Comparison of ENCODE assay signal across 8 cellular contexts in genomic region chr3:186930143-186930638, GRCh38. TPM values are rescaled to one million over a fixed set of nuclear protein-coding genes. Genes with fewer than 3 reads are reported as not detected.
DNase-seq lines count a peak whose midpoint lies in the region; ATAC-seq and TF ChIP-seq lines count a peak whose summit lies in the region.

TSS of gene ST6GAL1 (plus strand) at chr3:186930526. CDS start at chr3:187042704, 112,178 bp downstream.

- H3K9me3 ChIP-seq in Loucy (ENCODE audit: insufficient read depth, low read depth, low read length): no peaks in the 10 kb centered on the region

- TF ChIP-seq CTCF in Loucy (conservative IDR thresholded peaks at IDR 0.05; ENCODE audit: low read length) (0 out of 2 replicates have a peak, but pooled peaks have one; percentile 24), WTC11 (IDR thresholded peaks at IDR 0.05) (no peak)

- peak within 1 kb of the TSS; percentile 90 for H2AFZ ChIP-seq in Loucy (ENCODE audit: low read length)

- peak; percentile 64 for ATAC-seq in GM21737 (IDR thresholded peaks at IDR 0.05; ENCODE audit: unreplicated experiment)
- peak; percentile 83 for ATAC-seq in WTC11

- POLR2A ChIA-PET in WTC11 (lab: Charles Lee): interaction anchor here (0.8 kb wide), 1 partner anchor 147 kb away, joined by 3 read pairs; the partner anchor contains the start of gene EIF4A2

- H3K4me1 Mint-ChIP-seq in WTC11: peaks cover 33% of the 10 kb centered on the region

- peaks cover 32% of the 10 kb centered on the region for H3K4me1 ChIP-seq in Loucy (ENCODE audit: insufficient read depth, low read length, poor library complexity, severe bottlenecking)

- no peaks in the 10 kb centered on the region for H3K9me2 ChIP-seq in Loucy (replicated peaks; ENCODE audit: low read depth, low read length)

- DNase-seq in EH (ENCODE audit: low read depth) (peak; percentile 57), WTC11 (ENCODE audit: low spot score) (peak; percentile 89), caudate nucleus (lab: John Stamatoyannopoulos, UW) (peak in 37 of 61 donors; percentile 12 to 76 (median 35)), iris pigment epithelial cell (ENCODE audit: low read depth) (peak; percentile 67), NCI-H128 (lab: John Stamatoyannopoulos, UW; ENCODE audit: unreplicated experiment) (no peak)
- peak; percentile 52 to 63 (median 52) for DNase-seq in stimulated activated CD4-positive, alpha-beta T cell treated with anti-CD3 and anti-CD28 coated beads, Interleukin-12 subunit alpha, Interleukin-12 subunit beta, amount 100 ng/mL, for 48 hours (ENCODE audit: low read depth in 2 of 3, low spot score in 1 of 3)

- CTCF ChIA-PET in WTC11 (lab: Charles Lee): interaction anchor here (1.8 to 5.3 kb wide), 2 partner anchors 29 to 81 kb away, joined by 6 to 39 read pairs; no protein-coding TSS in a partner anchor

- H3K4me2 ChIP-seq in Loucy (ENCODE audit: low read depth, low read length, poor library complexity, severe bottlenecking): peak within 1 kb of the TSS; percentile 86

- H3K36me3 ChIP-seq in Loucy (ENCODE audit: insufficient read depth, low read length): no peaks in the 10 kb centered on the region

- peaks cover 17% of the 10 kb centered on the region for H3K36me3 Mint-ChIP-seq in WTC11

- H3K27me3 Mint-ChIP-seq in WTC11 (ENCODE audit: low read depth): peaks cover 19% of the 10 kb centered on the region

- H4K20me1 ChIP-seq in Loucy (ENCODE audit: insufficient read depth, low read length, poor library complexity, severe bottlenecking): peaks cover 25% of the 10 kb centered on the region

- H3F3A ChIP-seq in Loucy (ENCODE audit: low read depth): no peaks in the 10 kb centered on the region

- H3K79me2 ChIP-seq in Loucy (ENCODE audit: insufficient read depth, low read length): peaks cover 45% of the 10 kb centered on the region

- peak within 1 kb of the TSS; percentile 83 for H3K9ac ChIP-seq in Loucy (ENCODE audit: low read depth, low read length, poor library complexity, severe bottlenecking)

- no peaks in the 10 kb centered on the region for H3K27me3 ChIP-seq in Loucy (ENCODE audit: insufficient read depth, low read length, poor library complexity, severe bottlenecking)

- peak within 1 kb of the TSS; percentile 92 for H3K4me3 Mint-ChIP-seq in WTC11

- H3K9me3 Mint-ChIP-seq in WTC11: peaks cover 6% of the 10 kb centered on the region

- peak within 1 kb of the TSS; percentile 88 for H3K4me3 ChIP-seq in Loucy (ENCODE audit: low read length, poor library complexity, severe bottlenecking)

- peak within 1 kb of the TSS; percentile 87 for H3K27ac Mint-ChIP-seq in WTC11

- peak within 1 kb of the TSS; percentile 80 for H3K27ac ChIP-seq in caudate nucleus (ENCODE audit: low read depth, low read length)

TF ChIP-seq in WTC11, 78 proteins besides CTCF, POLR2A, EP300 and RAD21 (continues in another document):
- no peak for TF ChIP-seq SMAD3 (CRISPR knock-in tag; IDR thresholded peaks at IDR 0.05; ENCODE audit: borderline replicate concordance)
- TF ChIP-seq E2F4 (CRISPR knock-in tag; IDR thresholded peaks at IDR 0.05; ENCODE audit: borderline replicate concordance, low read depth): no peak
- TF ChIP-seq ZNF396 (CRISPR knock-in tag; IDR thresholded peaks at IDR 0.05; ENCODE audit: borderline replicate concordance): no peak
- TF ChIP-seq ETV6 (CRISPR knock-in tag; IDR thresholded peaks at IDR 0.05): peak; percentile 86
- TF ChIP-seq ZNF671 (CRISPR knock-in tag; IDR thresholded peaks at IDR 0.05): no peak
- TF ChIP-seq SP1 (CRISPR knock-in tag; conservative IDR thresholded peaks at IDR 0.05): peak; percentile 65; the same call in 1 of the 2 replicates
- TF ChIP-seq E2F5 (CRISPR knock-in tag; IDR thresholded peaks at IDR 0.05): no peak
- no peak for TF ChIP-seq GRHL2 (CRISPR knock-in tag; IDR thresholded peaks at IDR 0.05; ENCODE audit: insufficient replicate concordance, severe bottlenecking)
- peak; percentile 77 for TF ChIP-seq MAX (CRISPR knock-in tag; IDR thresholded peaks at IDR 0.05)
- TF ChIP-seq ZBTB21 (CRISPR knock-in tag; IDR thresholded peaks at IDR 0.05; ENCODE audit: borderline replicate concordance): no peak
- no peak for TF ChIP-seq NFYB (CRISPR knock-in tag; conservative IDR thresholded peaks at IDR 0.05; ENCODE audit: low read depth)
- TF ChIP-seq MXD4 (CRISPR knock-in tag; IDR thresholded peaks at IDR 0.05; ENCODE audit: borderline replicate concordance): no peak
- TF ChIP-seq NR2C2 (CRISPR knock-in tag; IDR thresholded peaks at IDR 0.05): no peak
- TF ChIP-seq USF2 (CRISPR knock-in tag; IDR thresholded peaks at IDR 0.05): no peak
- TF ChIP-seq ZNF138 (CRISPR knock-in tag; conservative IDR thresholded peaks at IDR 0.05): no peak
- TF ChIP-seq ZSCAN18 (CRISPR knock-in tag; IDR thresholded peaks at IDR 0.05): no peak
- no peak for TF ChIP-seq CDX4 (CRISPR knock-in tag; IDR thresholded peaks at IDR 0.05; ENCODE audit: borderline replicate concordance)
- no peak for TF ChIP-seq NR3C1 (CRISPR knock-in tag; conservative IDR thresholded peaks at IDR 0.05; ENCODE audit: low read depth)
- peak; percentile 31; the same call in 1 of the 2 replicates for TF ChIP-seq FOXK1 (CRISPR knock-in tag; IDR thresholded peaks at IDR 0.05)
- no peak; the same call in 1 of the 2 replicates for TF ChIP-seq NFE2L1 (CRISPR knock-in tag; IDR thresholded peaks at IDR 0.05)
- no peak for TF ChIP-seq CREM (CRISPR knock-in tag; IDR thresholded peaks at IDR 0.05)
- no peak for TF ChIP-seq IRF2 (CRISPR knock-in tag; IDR thresholded peaks at IDR 0.05; ENCODE audit: borderline replicate concordance, low read depth)
- no peak for TF ChIP-seq ZNF263 (CRISPR knock-in tag; IDR thresholded peaks at IDR 0.05; ENCODE audit: low read depth)
- TF ChIP-seq KAT7 (CRISPR knock-in tag; IDR thresholded peaks at IDR 0.05; ENCODE audit: borderline replicate concordance): no peak

RNA-seq across cellular contexts. Expression of gene ST6GAL1, which starts in this region (rescaled TPM):
- 82.5 to 87.5 TPM (median 83.4 TPM) in 3 replicates for total RNA-seq in WTC11 (2021)
